1 cellular context compared by ENCODE assay signal in the genomic region with DNA sequence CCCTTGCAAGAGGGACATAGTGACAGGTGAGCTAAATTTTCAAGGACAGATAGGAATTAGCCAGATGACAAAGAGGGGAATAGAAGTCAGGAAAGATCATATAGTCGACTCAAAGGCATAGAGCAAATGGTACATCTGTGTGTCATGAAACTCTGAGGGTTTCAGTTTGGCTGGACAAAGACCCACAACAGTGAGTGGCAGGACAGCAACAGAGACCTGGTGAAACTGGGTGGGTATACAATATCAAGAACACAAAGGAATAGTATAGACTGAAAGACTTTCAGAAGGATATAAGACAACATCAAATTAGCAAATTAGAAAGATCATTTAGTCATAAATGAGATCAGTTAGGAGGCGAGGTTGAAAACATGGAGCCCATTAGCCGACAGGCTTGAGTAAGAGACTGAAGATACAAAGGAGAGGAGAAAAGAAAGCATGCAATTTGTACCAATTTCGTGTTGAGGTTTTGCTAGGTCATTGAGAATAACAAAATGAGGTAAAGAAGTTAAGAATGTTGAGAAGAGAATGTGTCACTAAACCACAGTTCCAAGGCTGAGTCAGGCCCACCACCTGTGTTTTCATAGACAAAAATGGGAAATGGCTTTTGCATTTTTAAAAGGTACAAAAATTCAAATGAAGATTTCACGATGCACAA.
TF ChIP-seq lines count a peak whose summit lies in the region.

No MANE protein-coding gene starts in this region.

TF ChIP-seq in IMR-90, 13 proteins besides CTCF, POLR2A, EP300 and RAD21:
- TF ChIP-seq MAZ (IDR thresholded peaks at IDR 0.05; ENCODE audit: borderline replicate concordance, low read depth, low read length) (no peak), MXI1 (IDR thresholded peaks at IDR 0.05; ENCODE audit: borderline replicate concordance, low read depth, low read length) (no peak), CHD1 (IDR thresholded peaks at IDR 0.05; ENCODE audit: low read depth, low read length) (no peak), NFE2L2 (IDR thresholded peaks at IDR 0.05; ENCODE audit: low read depth, low read length) (peak; percentile 32; the same call in 1 of the 2 replicates), USF2 (IDR thresholded peaks at IDR 0.05; ENCODE audit: low read depth, low read length) (no peak), MAFK (IDR thresholded peaks at IDR 0.05; ENCODE audit: low read depth, low read length) (0 out of 2 replicates have a peak, but pooled peaks have one; percentile 11), RCOR1 (IDR thresholded peaks at IDR 0.05; ENCODE audit: insufficient replicate concordance, low read length) (no peak), RFX5 (IDR thresholded peaks at IDR 0.05; ENCODE audit: low read depth, low read length) (no peak), BHLHE40 (IDR thresholded peaks at IDR 0.05; ENCODE audit: low read depth, low read length) (no peak), SMC3 (IDR thresholded peaks at IDR 0.05; ENCODE audit: low read depth, low read length) (no peak), FOS (IDR thresholded peaks at IDR 0.05; ENCODE audit: low read depth, low read length) (0 out of 2 replicates have a peak, but pooled peaks have one; percentile 17), CEBPB (IDR thresholded peaks at IDR 0.05; ENCODE audit: low read depth, low read length) (no peak)
- TF ChIP-seq, protein P1, sequence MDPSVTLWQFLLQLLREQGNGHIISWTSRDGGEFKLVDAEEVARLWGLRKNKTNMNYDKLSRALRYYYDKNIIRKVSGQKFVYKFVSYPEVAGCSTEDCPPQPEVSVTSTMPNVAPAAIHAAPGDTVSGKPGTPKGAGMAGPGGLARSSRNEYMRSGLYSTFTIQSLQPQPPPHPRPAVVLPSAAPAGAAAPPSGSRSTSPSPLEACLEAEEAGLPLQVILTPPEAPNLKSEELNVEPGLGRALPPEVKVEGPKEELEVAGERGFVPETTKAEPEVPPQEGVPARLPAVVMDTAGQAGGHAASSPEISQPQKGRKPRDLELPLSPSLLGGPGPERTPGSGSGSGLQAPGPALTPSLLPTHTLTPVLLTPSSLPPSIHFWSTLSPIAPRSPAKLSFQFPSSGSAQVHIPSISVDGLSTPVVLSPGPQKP (IDR thresholded peaks at IDR 0.05; ENCODE audit: borderline replicate concordance, low read depth, low read length): no peak
